ENCODE assay signal across 19 cellular contexts in the genomic region with DNA sequence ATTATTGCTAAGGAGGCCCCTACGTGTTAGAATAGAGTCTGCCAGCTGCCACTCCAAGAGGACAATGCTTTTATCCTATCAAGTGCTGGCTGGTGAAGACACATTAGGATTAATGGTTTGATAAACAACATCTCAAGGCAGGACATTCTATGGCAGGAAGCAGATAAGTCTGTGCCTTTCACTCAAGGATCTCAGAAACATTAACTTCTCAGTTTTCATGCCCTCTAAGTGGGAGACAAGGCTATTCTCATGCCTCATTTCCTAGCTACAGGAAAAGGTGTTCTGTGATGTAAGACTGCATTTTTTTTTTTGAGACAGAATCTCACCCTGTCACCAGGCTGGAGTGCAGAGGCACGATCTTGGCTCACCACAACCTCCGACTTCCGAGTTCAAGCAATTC. TPM values are rescaled to one million over a fixed set of nuclear protein-coding genes. Genes with fewer than 3 reads are reported as not detected.
"Had no signal": no experiment of that assay in that cellular context is flagged by ENCODE, and none has a peak within 500 bp of the region (broad histone marks: within the 10 kb centered on the region; RNA-seq: fewer than 3 reads in every experiment).

No MANE protein-coding gene starts in this region.

- H3K27ac ChIP-seq: adrenal gland, breast epithelium, coronary artery, foreskin keratinocyte, lower lobe of right lung, parathyroid adenoma had no signal

- DNase-seq: activated CD4-positive, alpha-beta T cell treated with anti-CD3 and anti-CD28 coated beads, Interleukin-2, amount 50 U/mL, for 1 hour; activated CD4-positive, CD25-positive, alpha-beta regulatory T cell treated with anti-CD3 and anti-CD28 coated beads, Interleukin-2, amount 50 U/mL, for 72 hours; activated CD8-positive, alpha-beta memory T cell treated with anti-CD3 and anti-CD28 coated beads for 24 hours; activated CD8-positive, alpha-beta memory T cell treated with anti-CD3 and anti-CD28 coated beads, Interleukin-2, amount 50 U/mL, for 48 hours; activated effector memory CD4-positive, alpha-beta T cell treated with anti-CD3 and anti-CD28 coated beads, Interleukin-2, amount 50 U/mL, for 16 hours; activated T-cell treated with anti-CD3 and anti-CD28 coated beads, Interleukin-2, amount 50 U/mL, for 72 hours; adrenal gland; foreskin keratinocyte; hypothalamus; islet precursor cell; left colon; lower lobe of right lung; stimulated activated naive B cell treated with anti-CD40 and anti-IgM and Interleukin-4, amounts not matched to agents 10 μg/mL and 1 μg/mL and 100 μg/mL, for 72 hours had no signal

- ATAC-seq: activated T-cell treated with anti-CD3 and anti-CD28 coated beads, Interleukin-2, amount 50 U/mL, for 72 hours; foreskin keratinocyte; left colon; lower lobe of right lung; natural killer cell treated with Interleukin-12 subunit alpha and Interleukin-12 subunit beta and Interleukin-15 and Interleukin-18, amount 100 ng/mL, for 72 hours; stimulated activated naive B cell treated with anti-CD40 and anti-IgM and Interleukin-4, amounts not matched to agents 10 μg/mL and 1 μg/mL and 100 μg/mL, for 72 hours had no signal

- H3K36me3 ChIP-seq: adrenal gland, breast epithelium, lower lobe of right lung had no signal

- H3K9me3 ChIP-seq: adrenal gland, breast epithelium, lower lobe of right lung had no signal

- H3K27me3 ChIP-seq: adrenal gland, breast epithelium had no signal

- H3K9me3 Mint-ChIP-seq: activated naive CD4-positive, alpha-beta T cell treated with anti-CD3 and anti-CD28 coated beads, Interleukin-2, amount 50 U/mL, for 24 hours; activated T-cell treated with anti-CD3 and anti-CD28 coated beads, Interleukin-2, amount 50 U/mL, for 72 hours; natural killer cell treated with Interleukin-12 subunit alpha and Interleukin-12 subunit beta and Interleukin-15 and Interleukin-18, amount 100 ng/mL, for 72 hours; T-helper 2 cell treated with Interferon-gamma antibody and Interleukin-4, amounts not matched to agents 5 μg/mL and 100 μg/mL, for 36 hours had no signal

- H3K4me3 Mint-ChIP-seq: activated naive CD4-positive, alpha-beta T cell treated with anti-CD3 and anti-CD28 coated beads, Interleukin-2, amount 50 U/mL, for 24 hours; activated T-cell treated with anti-CD3 and anti-CD28 coated beads, Interleukin-2, amount 50 U/mL, for 72 hours; natural killer cell treated with Interleukin-12 subunit alpha and Interleukin-12 subunit beta and Interleukin-15 and Interleukin-18, amount 100 ng/mL, for 72 hours; stimulated activated naive B cell treated with anti-CD40 and anti-IgM and Interleukin-4, amounts not matched to agents 10 μg/mL and 1 μg/mL and 100 μg/mL, for 72 hours; T-helper 2 cell treated with Interferon-gamma antibody and Interleukin-4, amounts not matched to agents 5 μg/mL and 100 μg/mL, for 36 hours had no signal

- H3K4me1 ChIP-seq: adrenal gland, breast epithelium, foreskin keratinocyte, parathyroid adenoma had no signal

- H3K4me1 Mint-ChIP-seq: activated naive CD4-positive, alpha-beta T cell treated with anti-CD3 and anti-CD28 coated beads, Interleukin-2, amount 50 U/mL, for 24 hours; stimulated activated naive B cell treated with anti-CD40 and anti-IgM and Interleukin-4, amounts not matched to agents 10 μg/mL and 1 μg/mL and 100 μg/mL, for 72 hours had no signal

- H3K36me3 Mint-ChIP-seq: activated naive CD4-positive, alpha-beta T cell treated with anti-CD3 and anti-CD28 coated beads, Interleukin-2, amount 50 U/mL, for 24 hours; natural killer cell treated with Interleukin-12 subunit alpha and Interleukin-12 subunit beta and Interleukin-15 and Interleukin-18, amount 100 ng/mL, for 72 hours; stimulated activated naive B cell treated with anti-CD40 and anti-IgM and Interleukin-4, amounts not matched to agents 10 μg/mL and 1 μg/mL and 100 μg/mL, for 72 hours had no signal

- H2AFZ ChIP-seq: parathyroid adenoma had no signal

- H3K4me3 ChIP-seq: adrenal gland, breast epithelium, coronary artery, lower lobe of right lung had no signal

- H3K27ac Mint-ChIP-seq: activated naive CD4-positive, alpha-beta T cell treated with anti-CD3 and anti-CD28 coated beads, Interleukin-2, amount 50 U/mL, for 24 hours; activated T-cell treated with anti-CD3 and anti-CD28 coated beads, Interleukin-2, amount 50 U/mL, for 72 hours; natural killer cell treated with Interleukin-12 subunit alpha and Interleukin-12 subunit beta and Interleukin-15 and Interleukin-18, amount 100 ng/mL, for 72 hours; stimulated activated naive B cell treated with anti-CD40 and anti-IgM and Interleukin-4, amounts not matched to agents 10 μg/mL and 1 μg/mL and 100 μg/mL, for 72 hours; T-helper 2 cell treated with Interferon-gamma antibody and Interleukin-4, amounts not matched to agents 5 μg/mL and 100 μg/mL, for 36 hours had no signal

- H3K79me2 ChIP-seq: parathyroid adenoma had no signal

RNA-seq across cellular contexts. Expression of a gene that starts 23.5 kb away (rescaled TPM):
- total RNA-seq: natural killer cell treated with Interleukin-12 subunit alpha and Interleukin-12 subunit beta and Interleukin-15 and Interleukin-18, amount 100 ng/mL, for 72 hours had no signal
